9 cellular contexts compared by ENCODE assay signal in genomic region chr22:20920881-20921203, GRCh38. TPM values are rescaled to one million over a fixed set of nuclear protein-coding genes. Genes with fewer than 3 reads are reported as not detected.
DNase-seq lines count a peak whose midpoint lies in the region; ATAC-seq and TF ChIP-seq lines count a peak whose summit lies in the region.
"Had no signal": no experiment of that assay in that cellular context is flagged by ENCODE, and none has a peak within 500 bp of the region (broad histone marks: within the 10 kb centered on the region; RNA-seq: fewer than 3 reads in every experiment).

No MANE protein-coding gene starts in this region.

- H2AFZ ChIP-seq in SU-DHL-6 (ENCODE audit: low read depth, low read length, severe bottlenecking) = no peak overlapping the region

- intact Hi-C loops in sigmoid colon (cut with DNase I) = loop anchor here (5.0 kb wide), 3 partner anchors 34 to 56 kb away; no protein-coding TSS in a partner anchor

- no peak overlapping the region; the same call in 1 of the 2 replicates for H3K27ac ChIP-seq in SU-DHL-6 (ENCODE audit: low read depth, low read length)
- peak overlapping the region in 3 of 4 donors; percentile 95 to 100 (median 97) for H3K27ac ChIP-seq in sigmoid colon

- peak overlapping the region; percentile 95 for H3K4me2 ChIP-seq in SU-DHL-6 (ENCODE audit: low read depth, low read length, poor library complexity, severe bottlenecking)

- H3K27me3 ChIP-seq in SU-DHL-6 (ENCODE audit: low read length) (no peaks in the 10 kb centered on the region), sigmoid colon (no peaks in the 10 kb centered on the region)

- H3K9me3 ChIP-seq in SU-DHL-6 (ENCODE audit: insufficient read depth, low read length) = no peaks in the 10 kb centered on the region
- no peaks in the 10 kb centered on the region for H3K9me3 ChIP-seq in sigmoid colon

- peaks cover 83% of the 10 kb centered on the region for H3K79me2 ChIP-seq in SU-DHL-6 (ENCODE audit: insufficient read depth, low read length)

- TF ChIP-seq POLR2A in sigmoid colon (IDR thresholded peaks at IDR 0.05) = no peak

- TF ChIP-seq CTCF in GM12864 (IDR thresholded peaks at IDR 0.05; ENCODE audit: low read depth, low read length, missing control alignments) (no peak), SU-DHL-6 (IDR thresholded peaks at IDR 0.05; ENCODE audit: insufficient read depth, low read length, poor library complexity, severe bottlenecking) (no peak), fibroblast of mammary gland (conservative IDR thresholded peaks at IDR 0.05; ENCODE audit: control insufficient read depth, insufficient read depth, low read depth, low read length) (no peak), sigmoid colon (IDR thresholded peaks at IDR 0.05) (no peak)

- H3K4me1 ChIP-seq in sigmoid colon = peaks cover 0 to 53% (median 41%) of the 10 kb centered on the region in 4 donors

- ATAC-seq in HG03521 (IDR thresholded peaks at IDR 0.05; ENCODE audit: unreplicated experiment) = no peak

- no peak for DNase-seq in GM12864 (ENCODE audit: low read depth)
- no peak for DNase-seq in fibroblast of mammary gland (ENCODE audit: low read depth)
- DNase-seq in sigmoid colon = no peak
- no peak for DNase-seq in NCI-H128 (lab: John Stamatoyannopoulos, UW; ENCODE audit: unreplicated experiment)
- DNase-seq in GF-D8 (lab: John Stamatoyannopoulos, UW) = no peak
- DNase-seq in NCI-H1417 treated with DMSO at 0.1 percent for 48 hours (lab: John Stamatoyannopoulos, UW) = no peak
- DNase-seq: hippocampal formation had no signal

- H3K4me3 ChIP-seq in GM12864 (ENCODE audit: low read depth, low read length) (peak overlapping the region; percentile 99), SU-DHL-6 (ENCODE audit: insufficient read depth, low read length, poor library complexity, severe bottlenecking) (peak overlapping the region; percentile 76), fibroblast of mammary gland (ENCODE audit: control insufficient read depth, low read depth, low read length) (peak overlapping the region; percentile 95), sigmoid colon (peak overlapping the region; percentile 92 to 100 (median 96))

- H3K9me2 ChIP-seq in SU-DHL-6 (replicated peaks; ENCODE audit: insufficient read depth, low read length) = no peaks in the 10 kb centered on the region

- peaks cover 14% of the 10 kb centered on the region; the same call in 1 of the 2 replicates for H3F3A ChIP-seq in SU-DHL-6 (ENCODE audit: insufficient read depth)

- peaks cover 6% of the 10 kb centered on the region; the same call in 1 of the 2 replicates for H4K20me1 ChIP-seq in SU-DHL-6 (ENCODE audit: low read depth, low read length)

- no peaks in the 10 kb centered on the region for H3K36me3 ChIP-seq in SU-DHL-6 (ENCODE audit: low read length)
- H3K36me3 ChIP-seq in sigmoid colon = no peaks in the 10 kb centered on the region

- H3K9ac ChIP-seq in SU-DHL-6 (ENCODE audit: low read length) = peak overlapping the region; percentile 95

- no peak for TF ChIP-seq EP300 in sigmoid colon (IDR thresholded peaks at IDR 0.05)

- 22 to 49% methylated on average over 3 of the region's 3 CpGs for WGBS in sigmoid colon, 2 donors

RNA-seq across cellular contexts. Expression of gene CRKL, which starts 3.6 kb away (rescaled TPM):
- 10 to 100 TPM; 35.6 to 37.1 (median 36.4) TPM for total RNA-seq in sigmoid colon
- polyA plus RNA-seq in sigmoid colon = 10 to 100 TPM; 16.8 to 25.0 (median 21.3) TPM

RNA-seq across cellular contexts. Expression of gene AIFM3, which starts 46.2 kb away (rescaled TPM):
- total RNA-seq in sigmoid colon = 1 to 10 TPM in 3 of 4 donors, under 1 TPM in 1; 0.66 to 1.9 (median 1.3) TPM
- 100 to 1,000 TPM in 1 of 3 donors, 10 to 100 TPM in 2; 72.6 to 105 (median 91.3) TPM for polyA plus RNA-seq in sigmoid colon
